In the genomic region with DNA sequence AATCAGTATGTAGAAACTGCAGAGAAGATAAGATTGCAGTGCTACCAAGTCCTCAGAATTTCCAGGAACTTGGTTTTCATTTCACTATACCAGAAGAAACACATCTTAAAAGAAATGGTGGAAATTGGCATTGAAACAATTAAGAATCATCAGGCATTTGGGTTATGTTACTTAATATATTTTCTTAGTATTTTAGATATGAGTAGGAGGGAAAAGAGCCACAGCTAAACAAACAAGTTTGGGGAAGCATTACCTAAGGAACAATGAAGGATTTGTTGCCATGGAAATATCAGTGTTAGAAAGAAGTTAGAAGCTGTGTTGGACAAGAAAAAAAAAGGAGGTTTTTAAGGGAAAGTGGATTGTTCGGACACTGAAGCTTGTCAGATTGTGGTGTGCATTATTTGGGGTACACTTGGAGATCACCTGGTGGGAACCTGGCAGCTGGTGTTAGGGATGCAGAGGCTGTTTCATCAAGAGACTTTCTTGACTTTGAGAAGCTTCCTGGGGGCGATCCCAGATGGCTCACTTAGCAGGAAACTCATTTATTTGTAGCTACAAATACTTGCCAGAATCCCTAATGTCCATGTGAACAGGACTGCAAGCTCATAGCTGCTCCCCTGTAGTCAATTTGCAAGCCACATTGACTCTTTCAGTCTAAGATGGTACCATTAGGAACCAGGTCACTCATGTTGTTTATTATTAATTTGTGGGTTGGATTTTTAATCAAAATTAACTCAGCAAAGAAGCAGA, we compare ENCODE assay signal across 22 cellular contexts.
DNase-seq lines count a peak whose midpoint lies in the region; ATAC-seq, FAIRE-seq and TF ChIP-seq lines count a peak whose summit lies in the region.
"Had no signal": no experiment of that assay in that cellular context is flagged by ENCODE, and none has a peak within 500 bp of the region (broad histone marks: within the 10 kb centered on the region; RNA-seq: fewer than 3 reads in every experiment).

No MANE protein-coding gene starts in this region.

- peaks cover 15% of the 10 kb centered on the region for H3K4me1 Mint-ChIP-seq in nephron progenitor cell
- H3K4me1 Mint-ChIP-seq: CD8-positive, alpha-beta memory T cell; GM23338 had no signal

- peaks cover 4% of the 10 kb centered on the region for H3K9me3 Mint-ChIP-seq in nephron progenitor cell
- H3K9me3 Mint-ChIP-seq: GM23338 had no signal

- FAIRE-seq in bronchial epithelial cell (lab: Jason Lieb, UNC) = no peak
- FAIRE-seq: A204.1, GM12892 had no signal

- H3K27me3 ChIP-seq in bronchial epithelial cell (ENCODE audit: control insufficient read depth, insufficient read depth, low read length) = no peaks in the 10 kb centered on the region
- H3K27me3 ChIP-seq: BLaER1 treated with 17β-estradiol and CSF1 and Interleukin-3, amounts not matched to agents 10 nM and 100 nM; Peyer's patch had no signal

- TF ChIP-seq CTCF in bronchial epithelial cell (IDR thresholded peaks at IDR 0.05; ENCODE audit: insufficient read depth, low read length, severe bottlenecking) (no peak), nephron progenitor cell (IDR thresholded peaks at IDR 0.05) (no peak), omental fat pad (IDR thresholded peaks at IDR 0.05) (no peak)

- DNase-seq in NCI-H82 (lab: John Stamatoyannopoulos, UW) (peak; percentile 31), NCI-H82 treated with DMSO at 0.1 percent for 48 hours (lab: John Stamatoyannopoulos, UW; ENCODE audit: unreplicated experiment) (no peak), bronchial epithelial cell (ENCODE audit: low read depth) (peak; percentile 5), nephron progenitor cell (no peak), omental fat pad (ENCODE audit: low spot score) (no peak), Right ventricle myocardium superior (no peak)
- DNase-seq: CD8-positive, alpha-beta memory T cell; DMS 273 treated with DMSO at 0.1 percent for 48 hours; KBM-7; NCI-H1048; NCI-H1694; NCI-H2107; NCI-H774; Peyer's patch; SK-N-SH had no signal

- intact Hi-C loops in Right ventricle myocardium superior (cut with DNase I) = no loop called here

- no peaks in the 10 kb centered on the region for H3K36me3 ChIP-seq in bronchial epithelial cell (ENCODE audit: control insufficient read depth, insufficient read depth, low read length)
- H3K36me3 ChIP-seq: BLaER1 treated with 17β-estradiol and CSF1 and Interleukin-3, amounts not matched to agents 10 nM and 100 nM; Peyer's patch had no signal

- peaks cover 1% of the 10 kb centered on the region for H3K36me3 Mint-ChIP-seq in nephron progenitor cell (ENCODE audit: low read depth)
- H3K36me3 Mint-ChIP-seq: CD8-positive, alpha-beta memory T cell had no signal

- no peak for ATAC-seq in HG03469 (IDR thresholded peaks at IDR 0.05; ENCODE audit: unreplicated experiment)
- ATAC-seq in omental fat pad (ENCODE audit: low FRiP score) = no peak
- no peak for ATAC-seq in Right ventricle myocardium superior (ENCODE audit: poor library complexity)
- no peak for ATAC-seq in GM21825 (IDR thresholded peaks at IDR 0.05; ENCODE audit: unreplicated experiment)
- ATAC-seq: GM23338, Right ventricle myocardium inferior had no signal

- no peak overlapping the region for H3K4me3 ChIP-seq in bronchial epithelial cell (ENCODE audit: low read depth, low read length)
- H3K4me3 ChIP-seq: BLaER1 treated with 17β-estradiol and CSF1 and Interleukin-3, amounts not matched to agents 10 nM and 100 nM; GM23338; Peyer's patch had no signal

- no peaks in the 10 kb centered on the region for H3K27me3 Mint-ChIP-seq in nephron progenitor cell (ENCODE audit: low read depth, poor library complexity)

- no peak overlapping the region for H3K4me3 Mint-ChIP-seq in nephron progenitor cell
- H3K4me3 Mint-ChIP-seq: CD8-positive, alpha-beta memory T cell; GM23338 had no signal

- H3K27ac Mint-ChIP-seq in nephron progenitor cell = peak overlapping the region; percentile 13
- H3K27ac Mint-ChIP-seq: CD8-positive, alpha-beta memory T cell; GM23338 had no signal

Comparison
In these comparisons a context has a peak if more than half of its experiments do, and no peak if none do; other contexts are left out.
1. DNase-seq: peak in NCI-H82 (single experiment) and bronchial epithelial cell (single experiment); none in NCI-H82 treated with DMSO at 0.1 percent for 48 hours (single experiment), nephron progenitor cell (single experiment), omental fat pad (single experiment) and Right ventricle myocardium superior (single experiment).